8 cellular contexts compared by ENCODE assay signal in the genomic region with DNA sequence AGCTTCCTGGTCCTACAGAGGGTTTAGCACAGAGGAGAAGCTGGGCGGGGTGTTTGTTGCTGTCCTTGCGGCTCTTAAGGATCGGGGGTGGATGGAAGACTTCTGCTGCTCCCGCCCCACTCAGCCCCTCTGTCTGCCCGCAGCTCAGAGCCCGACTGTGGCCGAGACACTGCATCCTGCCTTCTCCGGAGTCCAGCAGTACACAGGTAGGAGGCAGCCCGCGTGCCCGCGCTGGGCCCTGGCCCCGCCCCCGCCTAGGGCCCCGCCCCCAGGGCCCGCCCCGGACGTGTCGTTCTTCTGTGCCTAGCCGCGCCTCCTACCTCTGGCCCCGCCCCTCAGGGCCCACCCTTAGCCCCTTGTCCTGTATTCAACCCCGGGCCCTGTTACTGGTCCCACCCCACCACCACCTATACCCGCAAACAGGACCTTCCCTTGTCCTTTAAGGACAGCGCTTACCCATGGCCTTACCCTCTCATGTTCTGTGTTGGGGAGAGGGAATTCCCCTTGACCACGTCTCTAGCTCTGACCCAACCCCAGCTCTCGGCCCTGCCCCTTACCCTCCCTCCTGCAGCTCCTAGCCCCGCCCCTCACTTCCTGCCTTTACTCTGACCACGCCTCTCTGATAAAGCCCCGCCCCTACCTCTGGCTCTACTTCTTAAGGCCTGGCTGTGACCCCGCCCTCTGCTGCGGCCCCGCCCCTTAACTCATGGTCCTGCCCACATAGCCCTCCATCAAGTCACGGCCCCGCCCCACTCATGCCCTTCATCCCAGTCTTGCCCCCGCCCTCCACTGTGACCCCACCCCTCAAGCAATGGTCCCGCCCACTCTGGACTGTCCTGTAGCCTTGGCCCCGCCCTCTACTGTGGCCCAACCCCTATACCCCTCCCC.
DNase-seq lines count a peak whose midpoint lies in the region; ATAC-seq and TF ChIP-seq lines count a peak whose summit lies in the region.

No MANE protein-coding gene starts in this region.

- H3K36me3 Mint-ChIP-seq in central memory CD8-positive, alpha-beta T cell (ENCODE audit: insufficient read depth) = peaks cover 2% of the 10 kb centered on the region

- no peak overlapping the region for H3K27ac ChIP-seq in spleen

- H3K4me3 ChIP-seq in lower leg skin (ENCODE audit: low read depth, poor library complexity, severe bottlenecking) (no peak overlapping the region), spleen (peak overlapping the region in 1 of 8 donors; percentile 51)

- intact Hi-C loops in lower leg skin (cut with DNase I; ENCODE audit: low total_unique reads) (no loop called here), spleen (cut with DNase I; ENCODE audit: low total_unique reads) (no loop called here)

- H3K4me3 Mint-ChIP-seq in central memory CD8-positive, alpha-beta T cell = peak overlapping the region; percentile 43

- no peaks in the 10 kb centered on the region for H3K36me3 ChIP-seq in spleen

- DNase-seq in DMS153 treated with DMSO at 0.1 percent for 48 hours (lab: John Stamatoyannopoulos, UW; ENCODE audit: unreplicated experiment) (peak; percentile 86), NCI-H1048 (lab: John Stamatoyannopoulos, UW) (peak; percentile 91), lower leg skin (ENCODE audit: low spot score in 2 of 2) (peak; percentile 59 to 93), spleen (no peak), occipital lobe (lab: John Stamatoyannopoulos, UW) (no peak)
- DNase-seq in activated CD4-positive, CD25-positive, alpha-beta regulatory T cell treated with anti-CD3 and anti-CD28 coated beads, Interleukin-2, amount 50 U/mL, for 72 hours = peak; percentile 75
- DNase-seq in central memory CD8-positive, alpha-beta T cell (ENCODE audit: low spot score in 2 of 2) = peak; percentile 45 to 56
- DNase-seq in stimulated activated CD8-positive, alpha-beta memory T cell treated with anti-CD3 and anti-CD28 coated beads, Interleukin-4, amount 100 ng/mL, for 48 hours = peak; percentile 92

- peaks cover 0 to 21% (median 8%) of the 10 kb centered on the region in 6 donors for H3K4me1 ChIP-seq in spleen

- H3K9me3 Mint-ChIP-seq in central memory CD8-positive, alpha-beta T cell = no peaks in the 10 kb centered on the region

- peaks cover 11% of the 10 kb centered on the region for H3K27me3 Mint-ChIP-seq in central memory CD8-positive, alpha-beta T cell

- WGBS in lower leg skin, 2 donors = 4 to 5% methylated on average over 29 to 34 of the region's 38 CpGs
- 2 to 7% (median 4%) methylated on average over 18 to 38 of the region's 38 CpGs for WGBS in spleen, 5 donors

- TF ChIP-seq POLR2A in lower leg skin (IDR thresholded peaks at IDR 0.05) (no peak), spleen (IDR thresholded peaks at IDR 0.05) (no peak)

- peak; percentile 69 for ATAC-seq in central memory CD8-positive, alpha-beta T cell (replicated peaks; ENCODE audit: extremely low read depth, poor library complexity, severe bottlenecking)

- H3K27ac Mint-ChIP-seq in central memory CD8-positive, alpha-beta T cell (ENCODE audit: low read depth) = no peak overlapping the region

- no peak for TF ChIP-seq CTCF in lower leg skin (IDR thresholded peaks at IDR 0.05)
- TF ChIP-seq CTCF in spleen (IDR thresholded peaks at IDR 0.05 in 8 of 11, conservative IDR thresholded peaks at IDR 0.05 in 3 of 11) = no peak

- H3K27me3 ChIP-seq in spleen (replicated peaks in 1 of 7) = peaks cover 0 to 84% (median 45%) of the 10 kb centered on the region in 7 donors

- peaks cover 0 to 12% (median 0%) of the 10 kb centered on the region in 8 donors for H3K9me3 ChIP-seq in spleen

- H3K4me1 Mint-ChIP-seq in central memory CD8-positive, alpha-beta T cell = peaks cover 12% of the 10 kb centered on the region

Comparison
In these comparisons a context has a peak if more than half of its experiments do, and no peak if none do; other contexts are left out.
1. DNase-seq: peak in DMS153 treated with DMSO at 0.1 percent for 48 hours (single experiment), NCI-H1048 (single experiment), activated CD4-positive, CD25-positive, alpha-beta regulatory T cell treated with anti-CD3 and anti-CD28 coated beads, Interleukin-2, amount 50 U/mL, for 72 hours (single experiment), central memory CD8-positive, alpha-beta T cell (2 of 2), lower leg skin (2 of 2) and stimulated activated CD8-positive, alpha-beta memory T cell treated with anti-CD3 and anti-CD28 coated beads, Interleukin-4, amount 100 ng/mL, for 48 hours (single experiment); none in spleen (single experiment) and occipital lobe (single experiment).